2 cellular contexts compared by ENCODE assay signal in the genomic region with DNA sequence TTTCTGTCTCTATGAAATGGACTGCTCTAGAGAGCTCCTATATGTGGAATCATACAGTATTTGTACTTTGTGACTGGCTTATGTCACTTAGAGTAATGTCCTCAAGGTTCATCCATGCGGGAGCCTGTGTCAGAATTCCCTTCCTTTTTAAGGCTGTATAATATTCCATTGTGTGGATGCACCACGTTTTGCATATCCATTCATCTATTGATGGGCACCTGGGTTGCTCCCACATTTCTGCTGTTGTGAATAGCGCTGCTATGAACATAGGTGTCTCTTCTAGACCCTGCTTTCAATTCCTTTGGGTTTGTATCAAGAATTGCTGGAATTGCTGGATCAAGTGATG.
A peak's percentile ranks its signal among the peaks of the same experiment; 100 is the strongest.
TF ChIP-seq lines count a peak whose summit lies in the region.

No MANE protein-coding gene starts in this region.

TF ChIP-seq in HEK293, 187 proteins besides CTCF, POLR2A, EP300 and RAD21 (continued from another document):
- TF ChIP-seq, protein P1, sequence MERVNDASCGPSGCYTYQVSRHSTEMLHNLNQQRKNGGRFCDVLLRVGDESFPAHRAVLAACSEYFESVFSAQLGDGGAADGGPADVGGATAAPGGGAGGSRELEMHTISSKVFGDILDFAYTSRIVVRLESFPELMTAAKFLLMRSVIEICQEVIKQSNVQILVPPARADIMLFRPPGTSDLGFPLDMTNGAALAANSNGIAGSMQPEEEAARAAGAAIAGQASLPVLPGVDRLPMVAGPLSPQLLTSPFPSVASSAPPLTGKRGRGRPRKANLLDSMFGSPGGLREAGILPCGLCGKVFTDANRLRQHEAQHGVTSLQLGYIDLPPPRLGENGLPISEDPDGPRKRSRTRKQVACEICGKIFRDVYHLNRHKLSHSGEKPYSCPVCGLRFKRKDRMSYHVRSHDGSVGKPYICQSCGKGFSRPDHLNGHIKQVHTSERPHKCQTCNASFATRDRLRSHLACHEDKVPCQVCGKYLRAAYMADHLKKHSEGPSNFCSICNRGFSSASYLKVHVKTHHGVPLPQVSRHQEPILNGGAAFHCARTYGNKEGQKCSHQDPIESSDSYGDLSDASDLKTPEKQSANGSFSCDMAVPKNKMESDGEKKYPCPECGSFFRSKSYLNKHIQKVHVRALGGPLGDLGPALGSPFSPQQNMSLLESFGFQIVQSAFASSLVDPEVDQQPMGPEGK (tag by site-specific recombination; IDR thresholded peaks at IDR 0.05), result no peak

TF ChIP-seq in K562, 482 proteins besides CTCF, POLR2A, EP300 and RAD21 (continued from another document):
- TF ChIP-seq, protein P2, sequence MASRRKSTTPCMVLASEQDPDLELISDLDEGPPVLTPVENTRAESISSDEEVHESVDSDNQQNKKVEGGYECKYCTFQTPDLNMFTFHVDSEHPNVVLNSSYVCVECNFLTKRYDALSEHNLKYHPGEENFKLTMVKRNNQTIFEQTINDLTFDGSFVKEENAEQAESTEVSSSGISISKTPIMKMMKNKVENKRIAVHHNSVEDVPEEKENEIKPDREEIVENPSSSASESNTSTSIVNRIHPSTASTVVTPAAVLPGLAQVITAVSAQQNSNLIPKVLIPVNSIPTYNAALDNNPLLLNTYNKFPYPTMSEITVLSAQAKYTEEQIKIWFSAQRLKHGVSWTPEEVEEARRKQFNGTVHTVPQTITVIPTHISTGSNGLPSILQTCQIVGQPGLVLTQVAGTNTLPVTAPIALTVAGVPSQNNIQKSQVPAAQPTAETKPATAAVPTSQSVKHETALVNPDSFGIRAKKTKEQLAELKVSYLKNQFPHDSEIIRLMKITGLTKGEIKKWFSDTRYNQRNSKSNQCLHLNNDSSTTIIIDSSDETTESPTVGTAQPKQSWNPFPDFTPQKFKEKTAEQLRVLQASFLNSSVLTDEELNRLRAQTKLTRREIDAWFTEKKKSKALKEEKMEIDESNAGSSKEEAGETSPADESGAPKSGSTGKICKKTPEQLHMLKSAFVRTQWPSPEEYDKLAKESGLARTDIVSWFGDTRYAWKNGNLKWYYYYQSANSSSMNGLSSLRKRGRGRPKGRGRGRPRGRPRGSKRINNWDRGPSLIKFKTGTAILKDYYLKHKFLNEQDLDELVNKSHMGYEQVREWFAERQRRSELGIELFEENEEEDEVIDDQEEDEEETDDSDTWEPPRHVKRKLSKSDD (conservative IDR thresholded peaks at IDR 0.05; ENCODE audit: low read length), result no peak
- TF ChIP-seq, protein P3, sequence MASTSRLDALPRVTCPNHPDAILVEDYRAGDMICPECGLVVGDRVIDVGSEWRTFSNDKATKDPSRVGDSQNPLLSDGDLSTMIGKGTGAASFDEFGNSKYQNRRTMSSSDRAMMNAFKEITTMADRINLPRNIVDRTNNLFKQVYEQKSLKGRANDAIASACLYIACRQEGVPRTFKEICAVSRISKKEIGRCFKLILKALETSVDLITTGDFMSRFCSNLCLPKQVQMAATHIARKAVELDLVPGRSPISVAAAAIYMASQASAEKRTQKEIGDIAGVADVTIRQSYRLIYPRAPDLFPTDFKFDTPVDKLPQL (IDR thresholded peaks at IDR 0.05; ENCODE audit: extremely low read depth, insufficient read length), result no peak
- TF ChIP-seq SRSF1 (IDR thresholded peaks at IDR 0.05; ENCODE audit: low read depth, low read length) (no peak), FOXK2 (conservative IDR thresholded peaks at IDR 0.05 in 1 of 2, IDR thresholded peaks at IDR 0.05 in 1 of 2; ENCODE audit: low read depth in 2 of 2) (no peak), ZNF584 (CRISPR knock-in tag; IDR thresholded peaks at IDR 0.05; ENCODE audit: low read depth) (0 out of 2 replicates have a peak, but pooled peaks have one; percentile 9), ZNF146 (CRISPR knock-in tag; IDR thresholded peaks at IDR 0.05; ENCODE audit: unreplicated experiment) (peak; percentile 76), TCF7L2 (IDR thresholded peaks at IDR 0.05; ENCODE audit: low read depth, low read length) (no peak), ZBED1 (IDR thresholded peaks at IDR 0.05) (no peak), SRSF9 (IDR thresholded peaks at IDR 0.05; ENCODE audit: borderline replicate concordance, low read depth, low read length) (no peak)
- TF ChIP-seq, protein P4, sequence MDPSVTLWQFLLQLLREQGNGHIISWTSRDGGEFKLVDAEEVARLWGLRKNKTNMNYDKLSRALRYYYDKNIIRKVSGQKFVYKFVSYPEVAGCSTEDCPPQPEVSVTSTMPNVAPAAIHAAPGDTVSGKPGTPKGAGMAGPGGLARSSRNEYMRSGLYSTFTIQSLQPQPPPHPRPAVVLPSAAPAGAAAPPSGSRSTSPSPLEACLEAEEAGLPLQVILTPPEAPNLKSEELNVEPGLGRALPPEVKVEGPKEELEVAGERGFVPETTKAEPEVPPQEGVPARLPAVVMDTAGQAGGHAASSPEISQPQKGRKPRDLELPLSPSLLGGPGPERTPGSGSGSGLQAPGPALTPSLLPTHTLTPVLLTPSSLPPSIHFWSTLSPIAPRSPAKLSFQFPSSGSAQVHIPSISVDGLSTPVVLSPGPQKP (CRISPR knock-in tag; IDR thresholded peaks at IDR 0.05), result no peak
- TF ChIP-seq, protein P1 (CRISPR knock-in tag; IDR thresholded peaks at IDR 0.05; ENCODE audit: borderline replicate concordance), result no peak
- TF ChIP-seq, protein P5, sequence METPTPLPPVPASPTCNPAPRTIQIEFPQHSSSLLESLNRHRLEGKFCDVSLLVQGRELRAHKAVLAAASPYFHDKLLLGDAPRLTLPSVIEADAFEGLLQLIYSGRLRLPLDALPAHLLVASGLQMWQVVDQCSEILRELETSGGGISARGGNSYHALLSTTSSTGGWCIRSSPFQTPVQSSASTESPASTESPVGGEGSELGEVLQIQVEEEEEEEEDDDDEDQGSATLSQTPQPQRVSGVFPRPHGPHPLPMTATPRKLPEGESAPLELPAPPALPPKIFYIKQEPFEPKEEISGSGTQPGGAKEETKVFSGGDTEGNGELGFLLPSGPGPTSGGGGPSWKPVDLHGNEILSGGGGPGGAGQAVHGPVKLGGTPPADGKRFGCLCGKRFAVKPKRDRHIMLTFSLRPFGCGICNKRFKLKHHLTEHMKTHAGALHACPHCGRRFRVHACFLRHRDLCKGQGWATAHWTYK (CRISPR knock-in tag; IDR thresholded peaks at IDR 0.05), result no peak
